Comparison of ENCODE assay signal across 13 cellular contexts in the genomic region with DNA sequence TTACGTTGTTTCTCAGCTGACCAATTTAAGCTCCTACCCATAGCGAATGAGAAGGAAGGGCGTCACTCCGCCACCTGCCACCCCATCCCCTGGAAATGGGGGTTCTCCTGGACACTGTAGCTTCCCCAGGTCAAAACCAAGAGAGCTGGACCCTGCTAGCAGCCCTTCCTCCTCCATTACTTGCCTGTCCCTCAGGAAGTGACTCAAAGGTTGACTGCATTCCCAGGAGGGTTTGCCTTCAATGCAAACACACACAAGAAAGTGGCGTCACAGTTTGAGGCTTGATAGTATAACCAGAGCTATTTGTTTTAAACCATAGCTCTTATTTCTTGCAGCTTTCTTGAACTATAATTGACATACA.
A peak's percentile ranks its signal among the peaks of the same experiment; 100 is the strongest.
DNase-seq lines count a peak whose midpoint lies in the region; ATAC-seq, FAIRE-seq and TF ChIP-seq lines count a peak whose summit lies in the region.
"Had no signal": no experiment of that assay in that cellular context is flagged by ENCODE, and none has a peak within 500 bp of the region (broad histone marks: within the 10 kb centered on the region; RNA-seq: fewer than 3 reads in every experiment).

No MANE protein-coding gene starts in this region.

- no peaks in the 10 kb centered on the region for H3K79me1 ChIP-seq in mesenchymal stem cell (replicated peaks; ENCODE audit: low read length, poor library complexity, severe bottlenecking)

- no peaks in the 10 kb centered on the region for H3K27me3 ChIP-seq in BLaER1 treated with 17β-estradiol and CSF1 and Interleukin-3, amounts not matched to agents 10 nM and 100 nM
- H3K27me3 ChIP-seq in astrocyte (ENCODE audit: insufficient read depth, low read length) (no peaks in the 10 kb centered on the region), mesenchymal stem cell (ENCODE audit: control insufficient read depth in 1 of 2, insufficient read depth in 1 of 2, low read length in 2 of 2) (no peaks in the 10 kb centered on the region), testis (no peaks in the 10 kb centered on the region)

- no peak for ATAC-seq in activated T-helper 17 cell treated with anti-CD3 and anti-CD28 coated beads, Interleukin-2, amount 50 U/mL, for 72 hours (replicated peaks)

- H4K20me1 ChIP-seq in BLaER1 treated with 17β-estradiol and CSF1 and Interleukin-3, amounts not matched to agents 10 nM and 100 nM, result peaks cover 0 to 41% (median 0%) of the 10 kb centered on the region in 11 experiments; a peak in 4 of 22 replicates
- H4K20me1 ChIP-seq in astrocyte (ENCODE audit: insufficient read depth, low read length), result no peaks in the 10 kb centered on the region

- no peak overlapping the region for H4K8ac ChIP-seq in mesenchymal stem cell (ENCODE audit: low read length)

- no peak overlapping the region for H4K91ac ChIP-seq in mesenchymal stem cell (ENCODE audit: low read length)

- H2AFZ ChIP-seq in astrocyte (ENCODE audit: low read depth, low read length) (peak overlapping the region; percentile 67), mesenchymal stem cell (ENCODE audit: low read depth, low read length) (no peak overlapping the region)

- intact Hi-C loops in testis (cut with DNase I; ENCODE audit: low total_unique reads), result no loop called here
- intact Hi-C loops in posterior cingulate gyrus (cut with DNase I), result no loop called here

- no peak overlapping the region for H3K4me3 Mint-ChIP-seq in astrocyte (ENCODE audit: unreplicated experiment)
- H3K4me3 Mint-ChIP-seq in activated T-helper 17 cell treated with anti-CD3 and anti-CD28 coated beads, Interleukin-2, amount 50 U/mL, for 72 hours, result no peak overlapping the region

- no peak overlapping the region for H3K4me3 ChIP-seq in BLaER1 treated with 17β-estradiol and CSF1 and Interleukin-3, amounts not matched to agents 10 nM and 100 nM
- H3K4me3 ChIP-seq in astrocyte (ENCODE audit: insufficient read depth, low read depth, low read length) (peak overlapping the region; percentile 31), mesenchymal stem cell (ENCODE audit: insufficient read depth in 1 of 2, low read depth in 1 of 2, low read length in 2 of 2) (no peak overlapping the region), testis (no peak overlapping the region)
- H3K4me3 ChIP-seq: coronary artery had no signal

- DNase-seq in HT1080 (ENCODE audit: low read depth), result peak; percentile 88
- DNase-seq in astrocyte (ENCODE audit: low read depth), result peak; percentile 84
- DNase-seq in mesenchymal stem cell, result peak; percentile 14
- DNase-seq in NCI-H2107 treated with DMSO at 0.1 percent for 48 hours (lab: John Stamatoyannopoulos, UW; ENCODE audit: unreplicated experiment), result no peak
- no peak for DNase-seq in testis
- DNase-seq in posterior cingulate gyrus, result no peak
- DNase-seq: activated naive CD4-positive, alpha-beta T cell treated with anti-CD3 and anti-CD28 coated beads, Interleukin-2, amount 50 U/mL, for 16 hours; NCI-H526 treated with DMSO at 0.1 percent for 48 hours had no signal

- peaks cover 0 to 19% (median 0%) of the 10 kb centered on the region in 11 experiments; a peak in 6 of 22 replicates for H3K36me3 ChIP-seq in BLaER1 treated with 17β-estradiol and CSF1 and Interleukin-3, amounts not matched to agents 10 nM and 100 nM
- H3K36me3 ChIP-seq in astrocyte (ENCODE audit: insufficient read depth, low read length), result no peaks in the 10 kb centered on the region
- no peaks in the 10 kb centered on the region for H3K36me3 ChIP-seq in mesenchymal stem cell (ENCODE audit: control insufficient read depth in 1 of 2, insufficient read depth in 2 of 2, low read depth in 1 of 2, low read length in 2 of 2)
- no peaks in the 10 kb centered on the region for H3K36me3 ChIP-seq in testis (ENCODE audit: low read depth, missing control alignments)
- H3K36me3 ChIP-seq: WERI-Rb-1 had no signal

- TF ChIP-seq CTCF in astrocyte (IDR thresholded peaks at IDR 0.05; ENCODE audit: insufficient read depth, low read depth, low read length) (no peak), testis (IDR thresholded peaks at IDR 0.05) (no peak)

- peak overlapping the region; percentile 11 to 75 (median 43); a peak in 19 of 22 replicates for H3K4me2 ChIP-seq in BLaER1 treated with 17β-estradiol and CSF1 and Interleukin-3, amounts not matched to agents 10 nM and 100 nM
- H3K4me2 ChIP-seq in astrocyte (ENCODE audit: low read length) (peak overlapping the region; percentile 79), mesenchymal stem cell (ENCODE audit: low read length, poor library complexity, severe bottlenecking) (no peak overlapping the region)

- H3K4me1 Mint-ChIP-seq in astrocyte (ENCODE audit: low read depth, unreplicated experiment), result peaks cover 17% of the 10 kb centered on the region
- H3K4me1 Mint-ChIP-seq in activated T-helper 17 cell treated with anti-CD3 and anti-CD28 coated beads, Interleukin-2, amount 50 U/mL, for 72 hours, result no peaks in the 10 kb centered on the region

- FAIRE-seq in astrocyte (lab: Jason Lieb, UNC), result peak; percentile 58

- no peak overlapping the region for H3K14ac ChIP-seq in mesenchymal stem cell (ENCODE audit: low read length in 2 of 2)

- H2BK12ac ChIP-seq in mesenchymal stem cell (ENCODE audit: low read length in 2 of 2), result no peak overlapping the region

- H2BK5ac ChIP-seq in mesenchymal stem cell (ENCODE audit: low read depth, low read length, poor library complexity, severe bottlenecking), result no peak overlapping the region

- no peak overlapping the region for H2BK120ac ChIP-seq in mesenchymal stem cell (ENCODE audit: low read depth, low read length)

- H3K4me1 ChIP-seq in BLaER1 treated with 17β-estradiol and CSF1 and Interleukin-3, amounts not matched to agents 10 nM and 100 nM, result peaks cover 8 to 24% (median 13%) of the 10 kb centered on the region in 10 experiments; a peak in 19 of 20 replicates
- H3K4me1 ChIP-seq in astrocyte (ENCODE audit: insufficient read depth, low read length) (peaks cover 25% of the 10 kb centered on the region), mesenchymal stem cell (ENCODE audit: control insufficient read depth, insufficient read depth, low read depth, low read length) (peaks cover 3% of the 10 kb centered on the region), testis (no peaks in the 10 kb centered on the region)

- H2BK15ac ChIP-seq in mesenchymal stem cell (ENCODE audit: low read depth, poor library complexity, severe bottlenecking), result no peak overlapping the region

- H3K9me3 ChIP-seq in BLaER1 treated with 17β-estradiol and CSF1 and Interleukin-3, amounts not matched to agents 10 nM and 100 nM (replicated peaks in 1 of 11), result peaks cover 0 to 12% (median 0%) of the 10 kb centered on the region in 11 experiments; a peak in 5 of 22 replicates
- H3K9me3 ChIP-seq in astrocyte (ENCODE audit: insufficient read depth, low read depth, low read length), result no peaks in the 10 kb centered on the region
- H3K9me3 ChIP-seq in mesenchymal stem cell (ENCODE audit: control insufficient read depth, low read length), result no peaks in the 10 kb centered on the region
- H3K9me3 ChIP-seq in testis, result no peaks in the 10 kb centered on the region

- no peaks in the 10 kb centered on the region for H3K9me3 Mint-ChIP-seq in astrocyte (ENCODE audit: unreplicated experiment)
- no peaks in the 10 kb centered on the region for H3K9me3 Mint-ChIP-seq in activated T-helper 17 cell treated with anti-CD3 and anti-CD28 coated beads, Interleukin-2, amount 50 U/mL, for 72 hours

- no peaks in the 10 kb centered on the region for H3K36me3 Mint-ChIP-seq in astrocyte (ENCODE audit: low read depth, unreplicated experiment)
- no peaks in the 10 kb centered on the region for H3K36me3 Mint-ChIP-seq in activated T-helper 17 cell treated with anti-CD3 and anti-CD28 coated beads, Interleukin-2, amount 50 U/mL, for 72 hours (ENCODE audit: low read depth)

- no peak overlapping the region for H3K18ac ChIP-seq in mesenchymal stem cell (ENCODE audit: low read depth in 1 of 2, low read length in 2 of 2)

- no peak for TF ChIP-seq POLR2A in testis (IDR thresholded peaks at IDR 0.05)

- H3K27ac ChIP-seq in BLaER1 treated with 17β-estradiol and CSF1 and Interleukin-3, amounts not matched to agents 10 nM and 100 nM, result peak overlapping the region in 7 of 11 experiments; percentile 6 to 43 (median 26); a peak in 9 of 22 replicates
- H3K27ac ChIP-seq in astrocyte (ENCODE audit: low read depth, low read length), result peak overlapping the region; percentile 71
- H3K27ac ChIP-seq in mesenchymal stem cell (ENCODE audit: low read length, poor library complexity, severe bottlenecking), result no peak overlapping the region
- no peak overlapping the region for H3K27ac ChIP-seq in testis
- H3K27ac ChIP-seq: C4-2B, coronary artery, WERI-Rb-1 had no signal

- H3K27ac Mint-ChIP-seq in astrocyte (ENCODE audit: unreplicated experiment), result peak overlapping the region; percentile 93
- no peak overlapping the region for H3K27ac Mint-ChIP-seq in activated T-helper 17 cell treated with anti-CD3 and anti-CD28 coated beads, Interleukin-2, amount 50 U/mL, for 72 hours

- H3K4ac ChIP-seq in mesenchymal stem cell (ENCODE audit: low read depth in 1 of 2, low read length in 2 of 2), result no peak overlapping the region

- H3K9ac ChIP-seq in BLaER1 treated with 17β-estradiol and CSF1 and Interleukin-3, amounts not matched to agents 10 nM and 100 nM, result no peak overlapping the region
- peak overlapping the region; percentile 49 for H3K9ac ChIP-seq in astrocyte (ENCODE audit: low read length)
- no peak overlapping the region for H3K9ac ChIP-seq in mesenchymal stem cell (ENCODE audit: low read length)

- no peak overlapping the region for H2AK5ac ChIP-seq in mesenchymal stem cell (ENCODE audit: low read length, severe bottlenecking)

- no peaks in the 10 kb centered on the region for H3K27me3 Mint-ChIP-seq in astrocyte (ENCODE audit: low read depth, unreplicated experiment)
- peaks cover 11% of the 10 kb centered on the region for H3K27me3 Mint-ChIP-seq in activated T-helper 17 cell treated with anti-CD3 and anti-CD28 coated beads, Interleukin-2, amount 50 U/mL, for 72 hours

- 75% methylated on average over 4 of the region's 5 CpGs for whole genome bisulfite sequencing in mesenchymal stem cell
- 65 to 70% methylated on average over 5 of the region's 5 CpGs for WGBS in testis, 2 donors

- no peak overlapping the region for H3K23ac ChIP-seq in mesenchymal stem cell (ENCODE audit: low read length in 2 of 2)

- H3K79me2 ChIP-seq in astrocyte (ENCODE audit: insufficient read depth, low read length), result no peaks in the 10 kb centered on the region

Comparison
In these comparisons a context has a peak if more than half of its experiments do, and no peak if none do; other contexts are left out.
1. H3K27ac ChIP-seq: peak in BLaER1 treated with 17β-estradiol and CSF1 and Interleukin-3, amounts not matched to agents 10 nM and 100 nM (7 of 11) and astrocyte (single experiment); none in mesenchymal stem cell (single experiment) and testis (0 of 2).
2. DNase-seq: peak in HT1080 (single experiment), astrocyte (single experiment) and mesenchymal stem cell (single experiment); none in NCI-H2107 treated with DMSO at 0.1 percent for 48 hours (single experiment), testis (single experiment) and posterior cingulate gyrus (0 of 10).